ENCODE assay signal across 9 cellular contexts in genomic region chr9:137199411-137200121, GRCh38. TPM values are rescaled to one million over a fixed set of nuclear protein-coding genes. Genes with fewer than 3 reads are reported as not detected.
DNase-seq lines count a peak whose midpoint lies in the region; ATAC-seq and TF ChIP-seq lines count a peak whose summit lies in the region.
"Had no signal": no experiment of that assay in that cellular context is flagged by ENCODE, and none has a peak within 500 bp of the region (broad histone marks: within the 10 kb centered on the region; RNA-seq: fewer than 3 reads in every experiment).

No MANE protein-coding gene starts in this region.

- peak overlapping the region; percentile 88 to 100 (median 97) for H3K4me2 ChIP-seq in BLaER1 treated with 17β-estradiol and CSF1 and Interleukin-3, amounts not matched to agents 10 nM and 100 nM
- peak overlapping the region; percentile 51; the same call in 1 of the 2 replicates for H3K4me2 ChIP-seq in KMS-11

- H3K36me3 ChIP-seq in BLaER1 treated with 17β-estradiol and CSF1 and Interleukin-3, amounts not matched to agents 10 nM and 100 nM = peaks cover 0 to 23% (median 0%) of the 10 kb centered on the region in 11 experiments; a peak in 3 of 22 replicates
- no peaks in the 10 kb centered on the region for H3K36me3 ChIP-seq in KMS-11 (ENCODE audit: insufficient read depth)

- no peaks in the 10 kb centered on the region for H3K27me3 ChIP-seq in BLaER1 treated with 17β-estradiol and CSF1 and Interleukin-3, amounts not matched to agents 10 nM and 100 nM
- no peaks in the 10 kb centered on the region for H3K27me3 ChIP-seq in KMS-11 (ENCODE audit: insufficient read depth, low read depth)
- no peaks in the 10 kb centered on the region for H3K27me3 ChIP-seq in foreskin keratinocyte

- H3K36me3 Mint-ChIP-seq in natural killer cell = no peaks in the 10 kb centered on the region

- H3K9ac ChIP-seq in BLaER1 treated with 17β-estradiol and CSF1 and Interleukin-3, amounts not matched to agents 10 nM and 100 nM = peak overlapping the region; percentile 79 to 97 (median 88); a peak in 21 of 22 replicates
- H3K9ac ChIP-seq in KMS-11 = no peak overlapping the region

- H3K9me3 Mint-ChIP-seq in natural killer cell = no peaks in the 10 kb centered on the region

- H3K27ac ChIP-seq in BLaER1 treated with 17β-estradiol and CSF1 and Interleukin-3, amounts not matched to agents 10 nM and 100 nM = peak overlapping the region in 1 of 11 experiments; percentile 38; a peak in 1 of 22 replicates
- H3K27ac ChIP-seq in KMS-11 (no peak overlapping the region), coronary artery (peak overlapping the region in 1 of 2 donors; percentile 86), foreskin keratinocyte (no peak overlapping the region)

- H3K79me2 ChIP-seq in KMS-11 (ENCODE audit: insufficient read depth, low read depth) = peaks cover 19% of the 10 kb centered on the region

- peaks cover 9 to 30% of the 10 kb centered on the region in 2 donors for H3K4me1 Mint-ChIP-seq in natural killer cell

- intact Hi-C loops in natural killer cell (cut with micrococcal nuclease) = loop anchor here (1.0 to 5.0 kb wide), 2 partner anchors 10 to 43 kb away; partner anchors contain the start of gene TUBB4B

- H4K20me1 ChIP-seq in BLaER1 treated with 17β-estradiol and CSF1 and Interleukin-3, amounts not matched to agents 10 nM and 100 nM = peaks cover 14 to 86% (median 58%) of the 10 kb centered on the region in 11 experiments; a peak in 21 of 22 replicates
- H4K20me1 ChIP-seq in KMS-11 (ENCODE audit: insufficient read depth) = no peaks in the 10 kb centered on the region

- no peaks in the 10 kb centered on the region for H3K9me3 ChIP-seq in BLaER1 treated with 17β-estradiol and CSF1 and Interleukin-3, amounts not matched to agents 10 nM and 100 nM (replicated peaks in 1 of 11)

- H3K4me3 ChIP-seq in BLaER1 treated with 17β-estradiol and CSF1 and Interleukin-3, amounts not matched to agents 10 nM and 100 nM = peak overlapping the region; percentile 79 to 89 (median 86)
- H3K4me3 ChIP-seq in KMS-11 (IDR thresholded peaks at IDR 0.05; ENCODE audit: insufficient read depth, low read depth, low read length) (no peak overlapping the region), coronary artery (peak overlapping the region; percentile 83)

- no peak overlapping the region for H2AFZ ChIP-seq in KMS-11 (ENCODE audit: low read depth)

- peak overlapping the region in 1 of 2 donors; percentile 29 for H3K27ac Mint-ChIP-seq in natural killer cell

- H3K27me3 Mint-ChIP-seq in natural killer cell (ENCODE audit: low read depth in 2 of 2) = no peaks in the 10 kb centered on the region

- no peak for DNase-seq in coronary artery (ENCODE audit: low spot score)
- DNase-seq in natural killer cell = no peak
- no peak for DNase-seq in medulla oblongata (ENCODE audit: extremely low spot score)
- no peak for DNase-seq in foreskin keratinocyte
- DNase-seq in activated CD4-positive, CD25-positive, alpha-beta regulatory T cell treated with anti-CD3 and anti-CD28 coated beads, Interleukin-2, amount 50 U/mL, for 72 hours = no peak
- no peak for DNase-seq in kidney glomerular epithelial cell (lab: John Stamatoyannopoulos, UW)
- DNase-seq: activated CD4-positive, alpha-beta T cell treated with anti-CD3 and anti-CD28 coated beads for 1 hour had no signal

- H3K4me3 Mint-ChIP-seq in natural killer cell = peak overlapping the region; percentile 90

- TF ChIP-seq CTCF in KMS-11 (conservative IDR thresholded peaks at IDR 0.05; ENCODE audit: low read depth, low read length) (no peak), coronary artery (IDR thresholded peaks at IDR 0.05) (no peak), natural killer cell (IDR thresholded peaks at IDR 0.05) (no peak), foreskin keratinocyte (conservative IDR thresholded peaks at IDR 0.05) (no peak)

- ATAC-seq in natural killer cell (no peak), foreskin keratinocyte (no peak)

- peaks cover 62 to 86% (median 70%) of the 10 kb centered on the region in 10 experiments for H3K4me1 ChIP-seq in BLaER1 treated with 17β-estradiol and CSF1 and Interleukin-3, amounts not matched to agents 10 nM and 100 nM
- peaks cover 23% of the 10 kb centered on the region for H3K4me1 ChIP-seq in KMS-11 (ENCODE audit: low read depth, poor library complexity, severe bottlenecking)
- H3K4me1 ChIP-seq in foreskin keratinocyte = peaks cover 12% of the 10 kb centered on the region

RNA-seq across cellular contexts. Expression of gene TPRN, which starts 1.0 kb away (rescaled TPM):
- 10 to 100 TPM in 1 of 3 donors, 1 to 10 TPM in 2; 8.2 to 10.6 (median 8.4) TPM for total RNA-seq in natural killer cell
- 6.2 and 6.6 TPM in 2 replicates for total RNA-seq in foreskin keratinocyte
- polyA plus RNA-seq in foreskin keratinocyte = 6.1 TPM in 2 replicates

RNA-seq across cellular contexts. Expression of gene TMEM203, which starts 5.9 kb away (rescaled TPM):
- 10 to 100 TPM; 22.1 to 30.5 (median 27.1) TPM for total RNA-seq in natural killer cell
- total RNA-seq in foreskin keratinocyte = 30.5 and 30.8 TPM in 2 replicates
- polyA plus RNA-seq in foreskin keratinocyte = 39.3 and 41.7 TPM in 2 replicates

RNA-seq across cellular contexts. Expression of gene NDOR1, which starts 5.9 kb away (rescaled TPM):
- 10 to 100 TPM; 31.1 to 36.0 (median 31.9) TPM for total RNA-seq in natural killer cell
- total RNA-seq in foreskin keratinocyte = 12.4 and 14.6 TPM in 2 replicates
- 12.1 and 12.8 TPM in 2 replicates for polyA plus RNA-seq in foreskin keratinocyte

RNA-seq across cellular contexts. Expression of gene SSNA1, which starts 11.1 kb away (rescaled TPM):
- 10 to 100 TPM; 45.1 to 53.5 (median 52.2) TPM for total RNA-seq in natural killer cell
- total RNA-seq in foreskin keratinocyte = 98.8 and 102 TPM in 2 replicates
- polyA plus RNA-seq in foreskin keratinocyte = 174 and 179 TPM in 2 replicates

RNA-seq across cellular contexts. Expression of gene ANAPC2, which starts 11.2 kb away (rescaled TPM):
- total RNA-seq in natural killer cell = 100 to 1,000 TPM; 146 to 172 (median 171) TPM
- total RNA-seq in foreskin keratinocyte = 20.8 TPM in 2 replicates
- polyA plus RNA-seq in foreskin keratinocyte = 16.4 and 17.2 TPM in 2 replicates
